ENCODE assay signal across 8 cellular contexts in the genomic region with DNA sequence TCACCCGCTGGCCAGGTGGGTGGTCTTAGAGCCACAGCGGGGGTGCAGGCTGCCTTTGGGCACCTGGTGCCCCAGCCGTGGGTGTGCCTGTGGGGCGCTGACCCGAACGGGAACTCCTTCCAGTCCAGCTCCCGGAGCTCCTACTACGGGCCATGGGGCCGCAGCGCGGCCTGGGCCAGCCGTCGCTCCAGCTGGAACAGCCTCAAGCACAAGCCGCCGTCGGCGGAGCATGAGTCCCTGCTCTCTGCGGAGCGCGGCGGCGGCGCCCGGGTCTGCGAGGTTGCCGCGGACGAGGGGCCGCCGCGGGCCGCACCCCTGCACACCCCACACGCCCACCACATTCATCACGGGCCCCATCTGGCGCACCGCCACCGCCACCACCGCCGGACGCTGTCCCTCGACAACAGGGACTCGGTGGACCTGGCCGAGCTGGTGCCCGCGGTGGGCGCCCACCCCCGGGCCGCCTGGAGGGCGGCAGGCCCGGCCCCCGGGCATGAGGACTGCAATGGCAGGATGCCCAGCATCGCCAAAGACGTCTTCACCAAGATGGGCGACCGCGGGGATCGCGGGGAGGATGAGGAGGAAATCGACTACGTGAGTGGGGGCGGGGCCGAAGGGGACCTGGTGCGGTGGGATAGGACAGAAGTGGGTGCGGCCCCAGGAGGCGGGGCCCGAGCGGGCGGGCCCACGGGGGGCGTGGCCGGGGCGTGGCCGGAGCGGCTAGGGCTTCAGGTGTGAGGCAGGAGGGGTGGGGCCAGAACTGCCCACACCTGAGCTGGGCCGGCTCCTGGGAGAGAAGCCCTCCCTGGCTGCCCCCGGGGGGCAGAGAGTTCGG.
DNase-seq lines count a peak whose midpoint lies in the region; ATAC-seq and TF ChIP-seq lines count a peak whose summit lies in the region.

No MANE protein-coding gene starts in this region.

- H3K4me1 ChIP-seq in stomach (peaks cover 25 to 34% (median 29%) of the 10 kb centered on the region in 4 donors), gastrocnemius medialis (no peaks in the 10 kb centered on the region)

- no peak for TF ChIP-seq EP300 in stomach (IDR thresholded peaks at IDR 0.05)

- POLR2A ChIA-PET in T-cell (lab: Charles Lee), result no interaction called here

- TF ChIP-seq CTCF in stomach (IDR thresholded peaks at IDR 0.05), result no peak
- no peak for TF ChIP-seq CTCF in gastrocnemius medialis (IDR thresholded peaks at IDR 0.05 in 4 of 5, conservative IDR thresholded peaks at IDR 0.05 in 1 of 5)

- peaks cover 16% of the 10 kb centered on the region for H3K36me3 Mint-ChIP-seq in T-cell

- intact Hi-C loops in stomach (cut with DNase I; ENCODE audit: low total_unique reads) (no loop called here), gastrocnemius medialis (cut with DNase I; ENCODE audit: low total_unique reads) (no loop called here)

- H3K4me3 Mint-ChIP-seq in T-cell, result peak overlapping the region; percentile 63 to 74 (median 66)

- in situ Hi-C loops in gastrocnemius medialis (cut with MboI; ENCODE audit: low sequenced_read_pairs in 4 of 4), result no loop called here

- DNase-seq in T-cell (peak; percentile 73 to 91 (median 84)), activated gamma-delta T cell treated with Interleukin-2 at 50 U/mL for 16 hours (peak; percentile 76), mucosa of gallbladder (ENCODE audit: low spot score) (peak; percentile 42), stomach (peak; percentile 37), dedifferentiated amniotic fluid mesenchymal stem cell (ENCODE audit: extremely low spot score) (no peak), OCI-M2 (lab: John Stamatoyannopoulos, UW; ENCODE audit: unreplicated experiment) (no peak), gastrocnemius medialis (no peak), NCI-H1436 (lab: John Stamatoyannopoulos, UW) (no peak)

- H3K27ac ChIP-seq in stomach (no peak overlapping the region), gastrocnemius medialis (no peak overlapping the region)

- CTCF ChIA-PET in T-cell (lab: Charles Lee), result interaction anchor here in 1 of 2 donors (0.6 kb wide), 1 partner anchor 85 kb away, joined by 3 read pairs; no protein-coding TSS in a partner anchor

- TF ChIP-seq POLR2A in stomach (IDR thresholded peaks at IDR 0.05) (no peak), gastrocnemius medialis (IDR thresholded peaks at IDR 0.05) (no peak)

- H3K36me3 ChIP-seq in stomach (no peaks in the 10 kb centered on the region), gastrocnemius medialis (no peaks in the 10 kb centered on the region)

- H3K4me3 ChIP-seq in stomach (peak overlapping the region; percentile 27 to 43 (median 32)), gastrocnemius medialis (no peak overlapping the region)

- no peaks in the 10 kb centered on the region for H3K9me3 Mint-ChIP-seq in T-cell

- ATAC-seq in T-cell (replicated peaks in 1 of 4), result peak; percentile 77 to 85 (median 79)
- ATAC-seq in gastrocnemius medialis, result no peak

- H3K4me1 Mint-ChIP-seq in T-cell, result peaks cover 59 to 64% (median 64%) of the 10 kb centered on the region in 3 donors

- WGBS in stomach, 5 donors, result 4 to 10% (median 6%) methylated on average over 12 to 77 of the region's 77 CpGs

- H3K27ac Mint-ChIP-seq in T-cell, result peak overlapping the region; percentile 63 to 80

- H3K27me3 Mint-ChIP-seq in T-cell, result peaks cover 0 to 7% of the 10 kb centered on the region in 2 donors

- H3K9me3 ChIP-seq in stomach (no peaks in the 10 kb centered on the region), gastrocnemius medialis (no peaks in the 10 kb centered on the region)

- H3K27me3 ChIP-seq in stomach, result peaks cover 20 to 99% (median 60%) of the 10 kb centered on the region in 3 donors
- peaks cover 64 to 68% (median 68%) of the 10 kb centered on the region in 3 donors for H3K27me3 ChIP-seq in gastrocnemius medialis

Comparison
In these comparisons a context has a peak if more than half of its experiments do, and no peak if none do; other contexts are left out.
1. ATAC-seq: peak in T-cell (4 of 4); none in gastrocnemius medialis (0 of 2).
2. DNase-seq: peak in T-cell (34 of 34), activated gamma-delta T cell treated with Interleukin-2 at 50 U/mL for 16 hours (single experiment), mucosa of gallbladder (single experiment) and stomach (single experiment); none in dedifferentiated amniotic fluid mesenchymal stem cell (single experiment), OCI-M2 (single experiment), gastrocnemius medialis (0 of 2) and NCI-H1436 (single experiment).
3. H3K4me3 ChIP-seq: peak in stomach (4 of 4); none in gastrocnemius medialis (0 of 4).